10 cellular contexts compared by ENCODE assay signal in genomic region chr14:59150990-59151389, GRCh38. TPM values are rescaled to one million over a fixed set of nuclear protein-coding genes. Genes with fewer than 3 reads are reported as not detected.
DNase-seq lines count a peak whose midpoint lies in the region; ATAC-seq and TF ChIP-seq lines count a peak whose summit lies in the region.
"Had no signal": no experiment of that assay in that cellular context is flagged by ENCODE, and none has a peak within 500 bp of the region (broad histone marks: within the 10 kb centered on the region; RNA-seq: fewer than 3 reads in every experiment).

No MANE protein-coding gene starts in this region.

- H3K27me3 ChIP-seq in GM06990 (replicated peaks; ENCODE audit: control insufficient read depth, insufficient read depth, low read length) = no peaks in the 10 kb centered on the region
- H3K27me3 ChIP-seq in CD8-positive, alpha-beta memory T cell (ENCODE audit: insufficient read depth, low read length, poor library complexity, severe bottlenecking) = no peaks in the 10 kb centered on the region

- peaks cover 13 to 21% (median 21%) of the 10 kb centered on the region in 3 donors for H3K4me1 Mint-ChIP-seq in CD8-positive, alpha-beta memory T cell

- no peak for TF ChIP-seq CTCF in GM06990 (IDR thresholded peaks at IDR 0.05; ENCODE audit: insufficient read depth, low read length, poor library complexity, severe bottlenecking)

- ATAC-seq in GM19467 (IDR thresholded peaks at IDR 0.05; ENCODE audit: unreplicated experiment) (peak; percentile 80), HG03097 (IDR thresholded peaks at IDR 0.05; ENCODE audit: low FRiP score, unreplicated experiment) (peak; percentile 75), HG02970 (IDR thresholded peaks at IDR 0.05; ENCODE audit: low FRiP score, unreplicated experiment) (no peak)

- POLR2A ChIA-PET in CD8-positive, alpha-beta memory T cell (lab: Charles Lee) = no interaction called here

- CTCF ChIA-PET in CD8-positive, alpha-beta memory T cell (lab: Charles Lee) = no interaction called here

- H3K4me1 ChIP-seq in CD8-positive, alpha-beta memory T cell (ENCODE audit: insufficient read depth, low read length) = peaks cover 10% of the 10 kb centered on the region

- H3K36me3 ChIP-seq in GM06990 (ENCODE audit: control insufficient read depth, insufficient read depth, low read length) = no peaks in the 10 kb centered on the region
- H3K36me3 ChIP-seq in CD8-positive, alpha-beta memory T cell (ENCODE audit: insufficient read depth, low read length) = no peaks in the 10 kb centered on the region

- peaks cover 0 to 2% of the 10 kb centered on the region in 2 donors for H3K27me3 Mint-ChIP-seq in CD8-positive, alpha-beta memory T cell

- peaks cover 0 to 4% (median 0%) of the 10 kb centered on the region in 3 donors for H3K36me3 Mint-ChIP-seq in CD8-positive, alpha-beta memory T cell

- H3K4me3 ChIP-seq in GM06990 (replicated peaks; ENCODE audit: low read depth, low read length) = no peak overlapping the region
- no peak overlapping the region for H3K4me3 ChIP-seq in CD8-positive, alpha-beta memory T cell (ENCODE audit: low read length)

- no peak overlapping the region for H3K27ac Mint-ChIP-seq in CD8-positive, alpha-beta memory T cell

- H3K9me3 Mint-ChIP-seq in CD8-positive, alpha-beta memory T cell = no peaks in the 10 kb centered on the region

- DNase-seq in GM06990 (ENCODE audit: extremely low read depth, insufficient read length) (peak; percentile 18), RPMI8226 (peak; percentile 46), DMS79 treated with DMSO at 0.1 percent for 48 hours (lab: John Stamatoyannopoulos, UW) (no peak), NCI-H2029 treated with DMSO at 0.1 percent for 48 hours (lab: John Stamatoyannopoulos, UW) (no peak)
- no peak for DNase-seq in CD8-positive, alpha-beta memory T cell
- DNase-seq: activated gamma-delta T cell treated with Interleukin-2 at 50 U/mL for 16 hours, NCI-H510A treated with DMSO at 0.1 percent for 48 hours had no signal

- H3K27ac ChIP-seq in CD8-positive, alpha-beta memory T cell (ENCODE audit: low read depth, low read length) = no peak overlapping the region

- no peak overlapping the region for H3K4me3 Mint-ChIP-seq in CD8-positive, alpha-beta memory T cell

- H3K9me3 ChIP-seq in CD8-positive, alpha-beta memory T cell (ENCODE audit: low read length) = no peaks in the 10 kb centered on the region

RNA-seq across cellular contexts. Expression of gene DAAM1, which starts 37.5 kb away (rescaled TPM):
- 10 to 100 TPM; 12.3 to 14.4 TPM for total RNA-seq in CD8-positive, alpha-beta memory T cell
- polyA plus RNA-seq in CD8-positive, alpha-beta memory T cell = 9.3 TPM

Comparison
In these comparisons a context has a peak if more than half of its experiments do, and no peak if none do; other contexts are left out.
1. DNase-seq: peak in GM06990 (single experiment) and RPMI8226 (single experiment); none in DMS79 treated with DMSO at 0.1 percent for 48 hours (single experiment), CD8-positive, alpha-beta memory T cell (0 of 5) and NCI-H2029 treated with DMSO at 0.1 percent for 48 hours (single experiment).